In the genomic region with DNA sequence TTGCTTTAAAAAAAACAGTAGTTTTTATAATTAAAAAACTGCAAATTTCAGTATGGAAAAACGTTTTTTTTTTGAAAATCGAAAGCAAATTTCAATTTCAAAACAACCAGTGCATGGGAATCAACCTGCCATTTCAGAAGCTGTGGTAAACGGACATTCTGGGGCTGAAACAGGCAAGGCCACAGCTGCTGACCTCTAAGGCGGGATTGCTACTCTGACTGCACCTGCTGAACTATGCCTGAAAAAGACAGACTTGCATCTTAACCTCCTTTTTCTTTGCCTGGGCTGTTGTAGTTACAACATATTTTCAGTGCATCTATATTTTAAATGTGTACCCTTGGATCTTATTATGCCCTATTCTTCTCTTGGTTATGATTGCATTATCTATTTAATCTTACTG, we compare ENCODE assay signal across 9 cellular contexts.
"Had no signal": no experiment of that assay in that cellular context is flagged by ENCODE, and none has a peak within 500 bp of the region (broad histone marks: within the 10 kb centered on the region; RNA-seq: fewer than 3 reads in every experiment).

No MANE protein-coding gene starts in this region.

- ATAC-seq: HCT116, HepG2 had no signal

- DNase-seq: GM23248, GOT3, H7, HFFc6, KBM-7 had no signal

- H3K27ac ChIP-seq: GM23248, HL-60 had no signal

- H3K4me1 ChIP-seq: HAP-1 had no signal

- H3K9me3 ChIP-seq: HAP-1 had no signal

- H3K4me3 ChIP-seq: GM23248, HAP-1 had no signal

- H3K9ac ChIP-seq: GM23248 had no signal

- H2AFZ ChIP-seq: GM23248 had no signal

- H3K36me3 ChIP-seq: HAP-1 had no signal
